Comparison of ENCODE assay signal across 27 cellular contexts in the genomic region with DNA sequence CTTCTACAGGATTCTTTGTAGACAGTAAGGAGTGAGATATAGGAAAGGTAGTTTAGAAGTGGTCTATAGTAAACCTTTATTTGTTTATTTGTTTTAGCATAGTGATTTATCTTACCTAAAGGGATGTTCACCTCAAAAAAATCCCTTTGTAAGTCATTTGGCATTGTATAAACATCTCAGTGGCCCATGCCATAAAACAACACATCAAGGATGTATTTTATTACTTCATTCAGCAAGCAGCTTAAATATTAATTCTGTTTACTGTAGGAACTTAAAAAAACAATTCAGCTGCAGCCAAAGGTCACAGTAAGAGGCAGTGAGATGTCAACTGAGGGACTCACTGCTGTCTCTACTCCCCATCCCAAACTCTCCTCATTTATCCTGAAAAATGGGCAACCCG.
"Had no signal": no experiment of that assay in that cellular context is flagged by ENCODE, and none has a peak within 500 bp of the region (broad histone marks: within the 10 kb centered on the region; RNA-seq: fewer than 3 reads in every experiment).

No MANE protein-coding gene starts in this region.

- H3K36me3 Mint-ChIP-seq: mesothelial cell of epicardium, naive B cell had no signal

- FAIRE-seq: colon, islet of Langerhans, keratinocyte had no signal

- DNase-seq: dermis blood vessel endothelial cell; dorsolateral prefrontal cortex; effector CD4-positive, alpha-beta T cell; effector memory CD4-positive, alpha-beta T cell; erythroblast; esophagus squamous epithelium; foreskin fibroblast; foreskin melanocyte; gastrocnemius medialis; glutamatergic neuron; head of caudate nucleus; heart right ventricle; hippocampal formation; left cardiac atrium; left lung; left ventricle myocardium superior; lower lobe of right lung; mesenchymal stem cell; mucosa of descending colon; naive B cell had no signal

- H3K27ac Mint-ChIP-seq: mesothelial cell of epicardium, naive B cell had no signal

- H3K9me3 Mint-ChIP-seq: mesothelial cell of epicardium had no signal

- H3K9me3 ChIP-seq: esophagus squamous epithelium, gastrocnemius medialis, heart right ventricle, left lung, lower lobe of right lung, mucosa of descending colon had no signal

- H3K4me1 ChIP-seq: esophagus squamous epithelium, gastrocnemius medialis, heart right ventricle, left lung, lower lobe of right lung had no signal

- ATAC-seq: esophagus mucosa, gastrocnemius medialis, heart right ventricle, left cardiac atrium, left lung, left ventricle myocardium superior, lower lobe of right lung, mucosa of descending colon had no signal

- H3K36me3 ChIP-seq: esophagus squamous epithelium, gastrocnemius medialis, heart right ventricle, left lung, lower lobe of right lung had no signal

- H3K27ac ChIP-seq: coronary artery, dorsolateral prefrontal cortex, epithelial cell of prostate, esophagus squamous epithelium, gastrocnemius medialis, heart right ventricle, left lung, lower lobe of right lung had no signal

- H3K27me3 ChIP-seq: gastrocnemius medialis, heart right ventricle, left lung had no signal

- H3K4me3 Mint-ChIP-seq: mesothelial cell of epicardium, naive B cell had no signal

- H3K4me3 ChIP-seq: coronary artery, dorsolateral prefrontal cortex, esophagus squamous epithelium, gastrocnemius medialis, heart right ventricle, left lung, lower lobe of right lung, mucosa of descending colon had no signal

- H3K4me1 Mint-ChIP-seq: naive B cell had no signal
